In genomic region chr2:240468300-240469238, GRCh38 we compare ENCODE assay signal across 13 cellular contexts. TPM values are rescaled to one million over a fixed set of nuclear protein-coding genes. Genes with fewer than 3 reads are reported as not detected.
A peak's percentile ranks its signal among the peaks of the same experiment; 100 is the strongest.
DNase-seq lines count a peak whose midpoint lies in the region; ATAC-seq and TF ChIP-seq lines count a peak whose summit lies in the region.
"Had no signal": no experiment of that assay in that cellular context is flagged by ENCODE, and none has a peak within 500 bp of the region (broad histone marks: within the 10 kb centered on the region; RNA-seq: fewer than 3 reads in every experiment).

No MANE protein-coding gene starts in this region.

- H3K4me3 Mint-ChIP-seq in activated naive CD4-positive, alpha-beta T cell treated with anti-CD3 and anti-CD28 coated beads for 36 hours: no peak overlapping the region
- no peak overlapping the region for H3K4me3 Mint-ChIP-seq in activated naive CD4-positive, alpha-beta T cell treated with anti-CD3 and anti-CD28 coated beads, Interleukin-2, amount 10 ng/mL, durations not matched to agents 7 days and 5 days
- H3K4me3 Mint-ChIP-seq in WTC11: no peak overlapping the region
- H3K4me3 Mint-ChIP-seq in type B pancreatic cell: no peak overlapping the region
- no peak overlapping the region for H3K4me3 Mint-ChIP-seq in activated naive CD8-positive, alpha-beta T cell treated with anti-CD3 and anti-CD28 coated beads for 36 hours
- H3K4me3 Mint-ChIP-seq: stimulated activated memory B cell treated with anti-CD40 and anti-IgM and Interleukin-4, amounts not matched to agents 10 μg/mL and 1 μg/mL and 100 μg/mL, for 72 hours had no signal

- peak; percentile 2 for DNase-seq in activated naive CD4-positive, alpha-beta T cell treated with anti-CD3 and anti-CD28 coated beads for 36 hours
- no peak for DNase-seq in activated naive CD4-positive, alpha-beta T cell treated with anti-CD3 and anti-CD28 coated beads, Interleukin-2, amount 10 ng/mL, durations not matched to agents 7 days and 5 days
- DNase-seq in WTC11 (ENCODE audit: low spot score): peak; percentile 14
- DNase-seq in lower leg skin (ENCODE audit: low spot score in 2 of 2): peak; percentile 12 to 87
- no peak for DNase-seq in type B pancreatic cell (ENCODE audit: extremely low spot score, unreplicated experiment)
- no peak for DNase-seq in activated naive CD8-positive, alpha-beta T cell treated with anti-CD3 and anti-CD28 coated beads for 36 hours
- DNase-seq: effector memory CD4-positive, alpha-beta T cell; EL; NCI-H1417; NCI-H748 treated with DMSO at 0.1 percent for 48 hours had no signal

- TF ChIP-seq CTCF in WTC11 (IDR thresholded peaks at IDR 0.05) (no peak), lower leg skin (IDR thresholded peaks at IDR 0.05) (no peak), type B pancreatic cell (conservative IDR thresholded peaks at IDR 0.05) (no peak)

- no peak for TF ChIP-seq POLR2A in lower leg skin (IDR thresholded peaks at IDR 0.05)

- CTCF ChIA-PET in activated naive CD4-positive, alpha-beta T cell treated with anti-CD3 and anti-CD28 coated beads for 36 hours (lab: Charles Lee): no interaction called here
- CTCF ChIA-PET in activated naive CD4-positive, alpha-beta T cell treated with anti-CD3 and anti-CD28 coated beads, Interleukin-2, amount 10 ng/mL, durations not matched to agents 7 days and 5 days (lab: Charles Lee): no interaction called here
- CTCF ChIA-PET in WTC11 (lab: Charles Lee): interaction anchor here (0.6 to 1.3 kb wide), 6 partner anchors 10 to 235 kb away, joined by 3 to 6 read pairs (median 4); no protein-coding TSS in a partner anchor

- peaks cover 8% of the 10 kb centered on the region for H3K9me3 Mint-ChIP-seq in activated naive CD4-positive, alpha-beta T cell treated with anti-CD3 and anti-CD28 coated beads for 36 hours
- peaks cover 6% of the 10 kb centered on the region for H3K9me3 Mint-ChIP-seq in activated naive CD4-positive, alpha-beta T cell treated with anti-CD3 and anti-CD28 coated beads, Interleukin-2, amount 10 ng/mL, durations not matched to agents 7 days and 5 days
- peaks cover 6% of the 10 kb centered on the region for H3K9me3 Mint-ChIP-seq in WTC11
- peaks cover 5% of the 10 kb centered on the region for H3K9me3 Mint-ChIP-seq in type B pancreatic cell
- H3K9me3 Mint-ChIP-seq in activated naive CD8-positive, alpha-beta T cell treated with anti-CD3 and anti-CD28 coated beads for 36 hours: peaks cover 6% of the 10 kb centered on the region

- POLR2A ChIA-PET in WTC11 (lab: Charles Lee): no interaction called here

- H3K36me3 Mint-ChIP-seq in activated naive CD4-positive, alpha-beta T cell treated with anti-CD3 and anti-CD28 coated beads for 36 hours (ENCODE audit: low read depth): peaks cover 7% of the 10 kb centered on the region
- H3K36me3 Mint-ChIP-seq in activated naive CD4-positive, alpha-beta T cell treated with anti-CD3 and anti-CD28 coated beads, Interleukin-2, amount 10 ng/mL, durations not matched to agents 7 days and 5 days: no peaks in the 10 kb centered on the region
- H3K36me3 Mint-ChIP-seq in WTC11 (peaks cover 7% of the 10 kb centered on the region), type B pancreatic cell (peaks cover 4% of the 10 kb centered on the region)
- peaks cover 16% of the 10 kb centered on the region for H3K36me3 Mint-ChIP-seq in activated naive CD8-positive, alpha-beta T cell treated with anti-CD3 and anti-CD28 coated beads for 36 hours

- 35 to 39% methylated on average over 12 to 20 of the region's 20 CpGs for WGBS in lower leg skin, 2 donors

- ATAC-seq in WTC11 (no peak), GM21737 (IDR thresholded peaks at IDR 0.05; ENCODE audit: unreplicated experiment) (no peak), HG02678 (IDR thresholded peaks at IDR 0.05; ENCODE audit: unreplicated experiment) (no peak)
- ATAC-seq: stimulated activated memory B cell treated with anti-CD40 and anti-IgM and Interleukin-4, amounts not matched to agents 10 μg/mL and 1 μg/mL and 100 μg/mL, for 72 hours had no signal

- H3K4me3 ChIP-seq in lower leg skin (ENCODE audit: low read depth, poor library complexity, severe bottlenecking): no peak overlapping the region

- H3K4me1 Mint-ChIP-seq in activated naive CD4-positive, alpha-beta T cell treated with anti-CD3 and anti-CD28 coated beads for 36 hours (ENCODE audit: low read depth): no peaks in the 10 kb centered on the region
- no peaks in the 10 kb centered on the region for H3K4me1 Mint-ChIP-seq in activated naive CD4-positive, alpha-beta T cell treated with anti-CD3 and anti-CD28 coated beads, Interleukin-2, amount 10 ng/mL, durations not matched to agents 7 days and 5 days
- H3K4me1 Mint-ChIP-seq in WTC11: no peaks in the 10 kb centered on the region
- H3K4me1 Mint-ChIP-seq in type B pancreatic cell (ENCODE audit: unreplicated experiment): peaks cover 8% of the 10 kb centered on the region
- no peaks in the 10 kb centered on the region for H3K4me1 Mint-ChIP-seq in activated naive CD8-positive, alpha-beta T cell treated with anti-CD3 and anti-CD28 coated beads for 36 hours

- H3K27me3 Mint-ChIP-seq in activated naive CD4-positive, alpha-beta T cell treated with anti-CD3 and anti-CD28 coated beads for 36 hours (ENCODE audit: low read depth): no peaks in the 10 kb centered on the region
- no peaks in the 10 kb centered on the region for H3K27me3 Mint-ChIP-seq in activated naive CD4-positive, alpha-beta T cell treated with anti-CD3 and anti-CD28 coated beads, Interleukin-2, amount 10 ng/mL, durations not matched to agents 7 days and 5 days
- peaks cover 33% of the 10 kb centered on the region for H3K27me3 Mint-ChIP-seq in WTC11 (ENCODE audit: low read depth)
- no peaks in the 10 kb centered on the region for H3K27me3 Mint-ChIP-seq in type B pancreatic cell
- H3K27me3 Mint-ChIP-seq in activated naive CD8-positive, alpha-beta T cell treated with anti-CD3 and anti-CD28 coated beads for 36 hours: no peaks in the 10 kb centered on the region
- H3K27me3 Mint-ChIP-seq: stimulated activated memory B cell treated with anti-CD40 and anti-IgM and Interleukin-4, amounts not matched to agents 10 μg/mL and 1 μg/mL and 100 μg/mL, for 72 hours had no signal

- intact Hi-C loops in activated naive CD4-positive, alpha-beta T cell treated with anti-CD3 and anti-CD28 coated beads for 36 hours (cut with micrococcal nuclease): no loop called here
- intact Hi-C loops in lower leg skin (cut with DNase I; ENCODE audit: low total_unique reads): no loop called here

- no peak overlapping the region for H3K27ac Mint-ChIP-seq in activated naive CD4-positive, alpha-beta T cell treated with anti-CD3 and anti-CD28 coated beads for 36 hours
- no peak overlapping the region for H3K27ac Mint-ChIP-seq in activated naive CD4-positive, alpha-beta T cell treated with anti-CD3 and anti-CD28 coated beads, Interleukin-2, amount 10 ng/mL, durations not matched to agents 7 days and 5 days
- no peak overlapping the region for H3K27ac Mint-ChIP-seq in WTC11
- H3K27ac Mint-ChIP-seq in type B pancreatic cell: peak overlapping the region; percentile 60
- H3K27ac Mint-ChIP-seq in activated naive CD8-positive, alpha-beta T cell treated with anti-CD3 and anti-CD28 coated beads for 36 hours: no peak overlapping the region
- H3K27ac Mint-ChIP-seq: stimulated activated memory B cell treated with anti-CD40 and anti-IgM and Interleukin-4, amounts not matched to agents 10 μg/mL and 1 μg/mL and 100 μg/mL, for 72 hours had no signal

TF ChIP-seq in WTC11, 78 proteins besides CTCF, POLR2A, EP300 and RAD21 (continues in another document):
- TF ChIP-seq OVOL2 (CRISPR knock-in tag; IDR thresholded peaks at IDR 0.05; ENCODE audit: borderline replicate concordance): no peak
- no peak for TF ChIP-seq E2F5 (CRISPR knock-in tag; IDR thresholded peaks at IDR 0.05)
- no peak for TF ChIP-seq ZNF416 (CRISPR knock-in tag; IDR thresholded peaks at IDR 0.05)
- TF ChIP-seq NR1H2 (CRISPR knock-in tag; IDR thresholded peaks at IDR 0.05): no peak
- no peak for TF ChIP-seq NFE2L1 (CRISPR knock-in tag; IDR thresholded peaks at IDR 0.05)
- TF ChIP-seq SMAD4 (CRISPR knock-in tag; IDR thresholded peaks at IDR 0.05): no peak
- TF ChIP-seq MXD4 (CRISPR knock-in tag; IDR thresholded peaks at IDR 0.05; ENCODE audit: borderline replicate concordance): no peak
- no peak for TF ChIP-seq NR3C1 (CRISPR knock-in tag; conservative IDR thresholded peaks at IDR 0.05; ENCODE audit: low read depth)
- no peak for TF ChIP-seq TEAD4 (CRISPR knock-in tag; IDR thresholded peaks at IDR 0.05)
- no peak for TF ChIP-seq EMX1 (CRISPR knock-in tag; IDR thresholded peaks at IDR 0.05)
- no peak for TF ChIP-seq ZMAT4 (CRISPR knock-in tag; IDR thresholded peaks at IDR 0.05)
- no peak for TF ChIP-seq CDX4 (CRISPR knock-in tag; IDR thresholded peaks at IDR 0.05; ENCODE audit: borderline replicate concordance)

RNA-seq across cellular contexts. Expression of gene GPC1, which starts 33.1 kb away (rescaled TPM):
- total RNA-seq in activated naive CD4-positive, alpha-beta T cell treated with anti-CD3 and anti-CD28 coated beads for 36 hours: 1 to 10 TPM; 1.2 to 1.5 TPM
- total RNA-seq in WTC11 (2021) (37.2 to 41.5 TPM (median 40.4 TPM) in 3 replicates), lower leg skin (100 to 1,000 TPM in 3 of 4 donors, 10 to 100 TPM in 1; 87.6 to 145 (median 114) TPM), type B pancreatic cell (ENCODE audit: low replicate concordance) (58.0 and 78.0 TPM in 2 replicates)
- 1 to 10 TPM in 1 of 2 experiments, under 1 TPM in 1; 0.64 to 1.3 TPM for total RNA-seq in activated naive CD8-positive, alpha-beta T cell treated with anti-CD3 and anti-CD28 coated beads for 36 hours

Comparison
In these comparisons a context has a peak if more than half of its experiments do, and no peak if none do; other contexts are left out.
1. DNase-seq: peak in activated naive CD4-positive, alpha-beta T cell treated with anti-CD3 and anti-CD28 coated beads for 36 hours (single experiment), WTC11 (single experiment) and lower leg skin (2 of 2); none in activated naive CD4-positive, alpha-beta T cell treated with anti-CD3 and anti-CD28 coated beads, Interleukin-2, amount 10 ng/mL, durations not matched to agents 7 days and 5 days (single experiment), type B pancreatic cell (single experiment) and activated naive CD8-positive, alpha-beta T cell treated with anti-CD3 and anti-CD28 coated beads for 36 hours (single experiment).
2. RNA of gene GPC1, which starts 33.1 kb away (total RNA-seq): 87.6 to 145 TPM in lower leg skin, 58.0 to 78.0 TPM in type B pancreatic cell and 37.2 to 41.5 TPM in WTC11; 1.2 to 1.5 TPM in activated naive CD4-positive, alpha-beta T cell treated with anti-CD3 and anti-CD28 coated beads for 36 hours and 0.64 to 1.3 TPM in activated naive CD8-positive, alpha-beta T cell treated with anti-CD3 and anti-CD28 coated beads for 36 hours; every median in the first group is over 10 times any median in the second.